ENCODE assay signal across 27 cellular contexts in the genomic region with DNA sequence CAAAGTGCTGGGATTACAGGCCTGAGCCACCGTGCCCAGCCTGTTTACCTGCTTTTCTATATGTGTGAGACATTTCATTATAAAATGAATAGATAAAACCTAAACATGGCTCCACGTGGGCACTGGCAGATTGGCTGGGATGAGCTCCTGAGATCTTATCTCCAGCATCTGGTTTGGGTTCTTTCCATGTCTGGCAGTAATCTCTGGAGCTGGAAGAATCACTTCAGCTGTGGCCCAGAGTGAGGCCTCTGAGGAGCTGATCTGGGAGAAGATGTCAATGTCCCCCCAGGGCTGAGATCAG. TPM values are rescaled to one million over a fixed set of nuclear protein-coding genes. Genes with fewer than 3 reads are reported as not detected.
DNase-seq lines count a peak whose midpoint lies in the region; TF ChIP-seq lines count a peak whose summit lies in the region.
"Had no signal": no experiment of that assay in that cellular context is flagged by ENCODE, and none has a peak within 500 bp of the region (broad histone marks: within the 10 kb centered on the region; RNA-seq: fewer than 3 reads in every experiment).

No MANE protein-coding gene starts in this region.

- H3K36me3 Mint-ChIP-seq in mesothelial cell of epicardium, result peaks cover 2% of the 10 kb centered on the region
- H3K36me3 Mint-ChIP-seq in activated T-helper 2 cell treated with anti-CD3 and anti-CD28 coated beads, Interferon-gamma antibody, Interleukin-2, Interleukin-4, amounts not matched to agents 10 μg/mL and 5 μg/mL and 100 μg/mL, durations not matched to agents 14 hours and 24 hours and 36 hours (ENCODE audit: low read depth), result no peaks in the 10 kb centered on the region

- no peaks in the 10 kb centered on the region for H3K27me3 Mint-ChIP-seq in mesothelial cell of epicardium (ENCODE audit: low read depth)
- no peaks in the 10 kb centered on the region for H3K27me3 Mint-ChIP-seq in activated T-helper 2 cell treated with anti-CD3 and anti-CD28 coated beads, Interferon-gamma antibody, Interleukin-2, Interleukin-4, amounts not matched to agents 10 μg/mL and 5 μg/mL and 100 μg/mL, durations not matched to agents 14 hours and 24 hours and 36 hours (ENCODE audit: low read depth)
- H3K27me3 Mint-ChIP-seq: activated CD4-positive, alpha-beta T cell treated with anti-CD3 and anti-CD28 coated beads for 36 hours; CD4-positive, alpha-beta T cell had no signal

- peaks cover 17% of the 10 kb centered on the region for H3K4me1 Mint-ChIP-seq in mesothelial cell of epicardium
- no peaks in the 10 kb centered on the region for H3K4me1 Mint-ChIP-seq in activated T-helper 2 cell treated with anti-CD3 and anti-CD28 coated beads, Interferon-gamma antibody, Interleukin-2, Interleukin-4, amounts not matched to agents 10 μg/mL and 5 μg/mL and 100 μg/mL, durations not matched to agents 14 hours and 24 hours and 36 hours (ENCODE audit: low read depth)
- H3K4me1 Mint-ChIP-seq: activated CD4-positive, alpha-beta T cell treated with anti-CD3 and anti-CD28 coated beads for 36 hours had no signal

- DNase-seq in Peyer's patch (peak in 1 of 3 donors; percentile 24), mesothelial cell of epicardium (ENCODE audit: low spot score in 2 of 2, unreplicated experiment in 2 of 2) (no peak), spleen (no peak), AG08396 (ENCODE audit: low spot score) (no peak), ascending aorta (ENCODE audit: low spot score in 2 of 2) (no peak)
- no peak for DNase-seq in activated T-helper 2 cell treated with anti-CD3 and anti-CD28 coated beads, Interferon-gamma antibody, Interleukin-2, Interleukin-4, amounts not matched to agents 10 μg/mL and 5 μg/mL and 100 μg/mL, durations not matched to agents 14 hours and 24 hours and 36 hours (ENCODE audit: low spot score)
- DNase-seq: activated CD4-positive, alpha-beta T cell treated with anti-CD3 and anti-CD28 coated beads for 36 hours; activated CD8-positive, alpha-beta memory T cell treated with anti-CD3 and anti-CD28 coated beads for 24 hours; activated naive CD4-positive, alpha-beta T cell treated with anti-CD3 and anti-CD28 coated beads for 36 hours; activated T-cell treated with anti-CD3 and anti-CD28 coated beads, Interleukin-2, amount 50 U/mL, for 24 hours; amygdala; CD4-positive, alpha-beta T cell; kidney; NCI-H1436; NCI-H2107; nucleus accumbens; stimulated activated CD4-positive, alpha-beta T cell treated with anti-CD3 and anti-CD28 coated beads, Interleukin-12 subunit alpha, Interleukin-12 subunit beta, amount 100 ng/mL, for 4 hours; stimulated activated naive CD4-positive, alpha-beta T cell treated with Interleukin-2 at 50 U/mL for 16 hours had no signal

- TF ChIP-seq CTCF in Peyer's patch (IDR thresholded peaks at IDR 0.05), result no peak
- TF ChIP-seq CTCF in mesothelial cell of epicardium (IDR thresholded peaks at IDR 0.05; ENCODE audit: unreplicated experiment), result no peak
- TF ChIP-seq CTCF in spleen (IDR thresholded peaks at IDR 0.05 in 8 of 11, conservative IDR thresholded peaks at IDR 0.05 in 3 of 11), result no peak
- TF ChIP-seq CTCF in ascending aorta (IDR thresholded peaks at IDR 0.05), result no peak

- intact Hi-C loops in spleen (cut with DNase I; ENCODE audit: low total_unique reads), result no loop called here
- intact Hi-C loops in ascending aorta (cut with DNase I), result no loop called here
- intact Hi-C loops in activated T-helper 2 cell treated with anti-CD3 and anti-CD28 coated beads, Interferon-gamma antibody, Interleukin-2, Interleukin-4, amounts not matched to agents 10 μg/mL and 5 μg/mL and 100 μg/mL, durations not matched to agents 14 hours and 24 hours and 36 hours (cut with micrococcal nuclease), result no loop called here

- WGBS in spleen, 5 donors, result 41 to 67% (median 53%) methylated on average over 2 of the region's 2 CpGs

- H3K36me3 ChIP-seq in Peyer's patch (no peaks in the 10 kb centered on the region), duodenal mucosa (ENCODE audit: control insufficient read depth in 1 of 2, insufficient read depth in 2 of 2, low read length in 2 of 2) (no peaks in the 10 kb centered on the region), spleen (no peaks in the 10 kb centered on the region), ascending aorta (no peaks in the 10 kb centered on the region)

- H3K9ac ChIP-seq in duodenal mucosa (ENCODE audit: low read depth in 1 of 2, low read length in 2 of 2), result no peak overlapping the region
- H3K9ac ChIP-seq: KMS-11 had no signal

- H3K9me3 ChIP-seq in Peyer's patch (no peaks in the 10 kb centered on the region), duodenal mucosa (ENCODE audit: control insufficient read depth in 1 of 2, low read length in 2 of 2) (peaks cover 0 to 2% of the 10 kb centered on the region in 2 donors), spleen (peaks cover 0 to 37% (median 25%) of the 10 kb centered on the region in 8 donors), ascending aorta (peaks cover 0 to 9% of the 10 kb centered on the region in 2 donors)

- H3K27me3 ChIP-seq in Peyer's patch, result no peaks in the 10 kb centered on the region
- no peaks in the 10 kb centered on the region for H3K27me3 ChIP-seq in duodenal mucosa (ENCODE audit: control insufficient read depth in 1 of 2, insufficient read depth in 2 of 2, low read length in 2 of 2)
- H3K27me3 ChIP-seq in spleen (replicated peaks in 1 of 7), result peaks cover 0 to 3% (median 0%) of the 10 kb centered on the region in 7 donors
- H3K27me3 ChIP-seq in ascending aorta, result no peaks in the 10 kb centered on the region

- no peak overlapping the region for H3K4me3 ChIP-seq in Peyer's patch
- no peak overlapping the region for H3K4me3 ChIP-seq in duodenal mucosa (ENCODE audit: low read depth in 1 of 2, low read length in 2 of 2)
- H3K4me3 ChIP-seq in spleen, result no peak overlapping the region
- no peak overlapping the region for H3K4me3 ChIP-seq in ascending aorta

- H3K27ac Mint-ChIP-seq in mesothelial cell of epicardium, result peak overlapping the region; percentile 92
- no peak overlapping the region for H3K27ac Mint-ChIP-seq in activated T-helper 2 cell treated with anti-CD3 and anti-CD28 coated beads, Interferon-gamma antibody, Interleukin-2, Interleukin-4, amounts not matched to agents 10 μg/mL and 5 μg/mL and 100 μg/mL, durations not matched to agents 14 hours and 24 hours and 36 hours
- H3K27ac Mint-ChIP-seq: activated CD4-positive, alpha-beta T cell treated with anti-CD3 and anti-CD28 coated beads for 36 hours; activated naive CD4-positive, alpha-beta T cell treated with anti-CD3 and anti-CD28 coated beads for 36 hours; activated T-cell treated with anti-CD3 and anti-CD28 coated beads, Interleukin-2, amount 50 U/mL, for 24 hours; CD4-positive, alpha-beta T cell; T-helper 1 cell treated with Interleukin-12 subunit alpha and Interleukin-12 subunit beta and Interleukin-4 antibody, amounts not matched to agents 30 μg/mL and 1 μg/mL, for 36 hours had no signal

- no peak overlapping the region for H3K4me3 Mint-ChIP-seq in mesothelial cell of epicardium
- H3K4me3 Mint-ChIP-seq in activated T-helper 2 cell treated with anti-CD3 and anti-CD28 coated beads, Interferon-gamma antibody, Interleukin-2, Interleukin-4, amounts not matched to agents 10 μg/mL and 5 μg/mL and 100 μg/mL, durations not matched to agents 14 hours and 24 hours and 36 hours (ENCODE audit: low read depth), result no peak overlapping the region
- H3K4me3 Mint-ChIP-seq: activated CD4-positive, alpha-beta T cell treated with anti-CD3 and anti-CD28 coated beads for 36 hours; activated naive CD4-positive, alpha-beta T cell treated with anti-CD3 and anti-CD28 coated beads for 36 hours; activated T-cell treated with anti-CD3 and anti-CD28 coated beads, Interleukin-2, amount 50 U/mL, for 24 hours; CD4-positive, alpha-beta T cell; T-helper 1 cell treated with Interleukin-12 subunit alpha and Interleukin-12 subunit beta and Interleukin-4 antibody, amounts not matched to agents 30 μg/mL and 1 μg/mL, for 36 hours had no signal

- H3K4me1 ChIP-seq in Peyer's patch (peaks cover 0 to 6% (median 0%) of the 10 kb centered on the region in 4 donors), duodenal mucosa (ENCODE audit: control insufficient read depth in 1 of 2, insufficient read depth in 2 of 2, low read length in 2 of 2) (peaks cover 3 to 8% of the 10 kb centered on the region in 2 donors), spleen (no peaks in the 10 kb centered on the region), ascending aorta (no peaks in the 10 kb centered on the region)

- peaks cover 13% of the 10 kb centered on the region for H3K9me3 Mint-ChIP-seq in mesothelial cell of epicardium
- H3K9me3 Mint-ChIP-seq in activated T-helper 2 cell treated with anti-CD3 and anti-CD28 coated beads, Interferon-gamma antibody, Interleukin-2, Interleukin-4, amounts not matched to agents 10 μg/mL and 5 μg/mL and 100 μg/mL, durations not matched to agents 14 hours and 24 hours and 36 hours, result peaks cover 5% of the 10 kb centered on the region
- H3K9me3 Mint-ChIP-seq: activated naive CD4-positive, alpha-beta T cell treated with anti-CD3 and anti-CD28 coated beads for 36 hours; CD4-positive, alpha-beta T cell had no signal

- H3K27ac ChIP-seq in Peyer's patch (peak overlapping the region in 3 of 4 donors; percentile 16 to 56 (median 41)), duodenal mucosa (ENCODE audit: low read depth, low read length) (peak overlapping the region; percentile 13), spleen (peak overlapping the region in 7 of 8 donors; percentile 43 to 82 (median 73)), ascending aorta (no peak overlapping the region)
- H3K27ac ChIP-seq: KMS-11 had no signal

- TF ChIP-seq POLR2A in Peyer's patch (IDR thresholded peaks at IDR 0.05) (no peak), spleen (IDR thresholded peaks at IDR 0.05) (no peak)

RNA-seq across cellular contexts. Expression of a gene that starts 5.5 kb away (rescaled TPM):
- 100 to 1,000 TPM in 1 of 4 donors, 10 to 100 TPM in 2, not detected in 1; 22.3 to 126 (median 55.8) TPM for total RNA-seq in Peyer's patch
- total RNA-seq in mesothelial cell of epicardium, result 0.13 TPM in 1 of 3 replicates, not detected in the others
- under 1 TPM in 1 of 7 donors, not detected in 6; 0.19 TPM for total RNA-seq in spleen
- not detected for polyA plus RNA-seq in spleen
- total RNA-seq in ascending aorta, result 2.1 TPM
- total RNA-seq in activated T-helper 2 cell treated with anti-CD3 and anti-CD28 coated beads, Interferon-gamma antibody, Interleukin-2, Interleukin-4, amounts not matched to agents 10 μg/mL and 5 μg/mL and 100 μg/mL, durations not matched to agents 14 hours and 24 hours and 36 hours, result not detected in 2 replicates
- total RNA-seq: activated CD4-positive, alpha-beta T cell treated with anti-CD3 and anti-CD28 coated beads for 36 hours; activated naive CD4-positive, alpha-beta T cell treated with anti-CD3 and anti-CD28 coated beads for 36 hours; CD4-positive, alpha-beta T cell; endothelial cell of umbilical vein; glomerular endothelial cell; HT-29; kidney; lung microvascular endothelial cell; NCI-H460 had no signal
- polyA plus RNA-seq: endothelial cell of umbilical vein had no signal

RNA-seq across cellular contexts. Expression of a gene that starts 32.5 kb away (rescaled TPM):
- not detected for total RNA-seq in Peyer's patch
- not detected in 3 replicates for total RNA-seq in mesothelial cell of epicardium
- not detected for total RNA-seq in spleen
- polyA plus RNA-seq in spleen, result not detected
- total RNA-seq in ascending aorta, result not detected
- not detected in 2 replicates for total RNA-seq in activated T-helper 2 cell treated with anti-CD3 and anti-CD28 coated beads, Interferon-gamma antibody, Interleukin-2, Interleukin-4, amounts not matched to agents 10 μg/mL and 5 μg/mL and 100 μg/mL, durations not matched to agents 14 hours and 24 hours and 36 hours
- total RNA-seq: activated CD4-positive, alpha-beta T cell treated with anti-CD3 and anti-CD28 coated beads for 36 hours; activated naive CD4-positive, alpha-beta T cell treated with anti-CD3 and anti-CD28 coated beads for 36 hours; CD4-positive, alpha-beta T cell; endothelial cell of umbilical vein; glomerular endothelial cell; HT-29; kidney; lung microvascular endothelial cell; NCI-H460 had no signal
- polyA plus RNA-seq: endothelial cell of umbilical vein, thymus had no signal

Comparison
In these comparisons a context has a peak if more than half of its experiments do, and no peak if none do; other contexts are left out.
1. H3K27ac ChIP-seq: peak in Peyer's patch (3 of 4), duodenal mucosa (single experiment) and spleen (7 of 8); none in ascending aorta (0 of 2).